In genomic region chr19:56404705-56405056, GRCh38 we compare ENCODE assay signal across 8 cellular contexts. TPM values are rescaled to one million over a fixed set of nuclear protein-coding genes. Genes with fewer than 3 reads are reported as not detected.
DNase-seq lines count a peak whose midpoint lies in the region; ATAC-seq and TF ChIP-seq lines count a peak whose summit lies in the region.

No MANE protein-coding gene starts in this region.

- intact Hi-C loops in dendritic cell treated with granulocyte-macrophage colony-stimulating factor and Interleukin-4, amounts not matched to agents 40 ng/mL and 50 ng/mL, for 4 days (cut with micrococcal nuclease): loop anchor here (1.0 kb wide), 1 partner anchor 11 kb away; the partner anchor contains the start of gene ZNF582

- H3F3A ChIP-seq in neural progenitor cell (ENCODE audit: low read depth): no peaks in the 10 kb centered on the region

- 0 out of 2 replicates have a peak, but pooled peaks cover 4% of the 10 kb centered on the region for H3K4me1 ChIP-seq in ES-I3 (ENCODE audit: insufficient read depth, low read length)
- H3K4me1 ChIP-seq in Karpas-422 (ENCODE audit: low read length): peaks cover 18% of the 10 kb centered on the region
- no peaks in the 10 kb centered on the region for H3K4me1 ChIP-seq in neural progenitor cell

- H3K36me3 Mint-ChIP-seq in dendritic cell treated with granulocyte-macrophage colony-stimulating factor and Interleukin-4, amounts not matched to agents 40 ng/mL and 50 ng/mL, for 4 days (ENCODE audit: low read depth): peaks cover 68% of the 10 kb centered on the region
- H3K36me3 Mint-ChIP-seq in neural progenitor cell: peaks cover 64% of the 10 kb centered on the region

- H3K4me3 Mint-ChIP-seq in dendritic cell treated with granulocyte-macrophage colony-stimulating factor and Interleukin-4, amounts not matched to agents 40 ng/mL and 50 ng/mL, for 4 days: peak overlapping the region; percentile 76
- H3K4me3 Mint-ChIP-seq in neural progenitor cell: peak overlapping the region; percentile 94

- H3K9me2 ChIP-seq in Karpas-422 (replicated peaks; ENCODE audit: insufficient read depth, low read length): no peaks in the 10 kb centered on the region

- H3K4me2 ChIP-seq in Karpas-422 (ENCODE audit: low read depth, low read length, poor library complexity, severe bottlenecking) (peak overlapping the region; percentile 98), neural progenitor cell (peak overlapping the region; percentile 93)

- H3K27ac Mint-ChIP-seq in dendritic cell treated with granulocyte-macrophage colony-stimulating factor and Interleukin-4, amounts not matched to agents 40 ng/mL and 50 ng/mL, for 4 days: peak overlapping the region; percentile 98
- H3K27ac Mint-ChIP-seq in neural progenitor cell: peak overlapping the region; percentile 65

- H4K20me1 ChIP-seq in Karpas-422 (ENCODE audit: insufficient read depth, low read depth, low read length) (no peaks in the 10 kb centered on the region), neural progenitor cell (ENCODE audit: low read depth) (no peaks in the 10 kb centered on the region)

- H3K27ac ChIP-seq in Karpas-422 (ENCODE audit: low read length) (no peak overlapping the region), neural progenitor cell (no peak overlapping the region)

- ATAC-seq in left lobe of liver: no peak

- peak overlapping the region; percentile 85 for H2AFZ ChIP-seq in Karpas-422 (ENCODE audit: low read length)
- peak overlapping the region; percentile 99 for H2AFZ ChIP-seq in neural progenitor cell (replicated peaks)

- peaks cover 5% of the 10 kb centered on the region; the same call in 1 of the 2 replicates for H3K36me3 ChIP-seq in ES-I3 (ENCODE audit: insufficient read depth, low read length)
- peaks cover 35% of the 10 kb centered on the region for H3K36me3 ChIP-seq in Karpas-422 (ENCODE audit: insufficient read depth, low read length)
- H3K36me3 ChIP-seq in neural progenitor cell: peaks cover 19% of the 10 kb centered on the region

- no peaks in the 10 kb centered on the region for H3K27me3 Mint-ChIP-seq in dendritic cell treated with granulocyte-macrophage colony-stimulating factor and Interleukin-4, amounts not matched to agents 40 ng/mL and 50 ng/mL, for 4 days
- H3K27me3 Mint-ChIP-seq in neural progenitor cell (ENCODE audit: insufficient read depth, low read depth): peaks cover 6% of the 10 kb centered on the region

- DNase-seq in Karpas-422 (no peak), neural progenitor cell (ENCODE audit: low spot score) (no peak), HK-2 (ENCODE audit: unreplicated experiment) (no peak), HuH-7.5 (ENCODE audit: low spot score) (no peak), left lobe of liver (ENCODE audit: low spot score) (no peak), NCI-H2171 treated with DMSO at 0.1 percent for 48 hours (lab: John Stamatoyannopoulos, UW) (no peak)

- no peak for TF ChIP-seq CTCF in neural progenitor cell (IDR thresholded peaks at IDR 0.05)

- H3K27me3 ChIP-seq in Karpas-422 (ENCODE audit: low read length) (no peaks in the 10 kb centered on the region), neural progenitor cell (no peaks in the 10 kb centered on the region)

- peak overlapping the region; percentile 79 for H3K4me3 ChIP-seq in Karpas-422 (ENCODE audit: low read length)
- H3K4me3 ChIP-seq in neural progenitor cell: peak overlapping the region; percentile 72

- H3K4me1 Mint-ChIP-seq in dendritic cell treated with granulocyte-macrophage colony-stimulating factor and Interleukin-4, amounts not matched to agents 40 ng/mL and 50 ng/mL, for 4 days (ENCODE audit: low read depth): peaks cover 15% of the 10 kb centered on the region
- peaks cover 15% of the 10 kb centered on the region for H3K4me1 Mint-ChIP-seq in neural progenitor cell

- H3K9ac ChIP-seq in ES-I3 (ENCODE audit: low read depth, low read length) (peak overlapping the region; percentile 79), Karpas-422 (ENCODE audit: low read length) (peak overlapping the region; percentile 82), neural progenitor cell (peak overlapping the region; percentile 67)

- peaks cover 85% of the 10 kb centered on the region for H3K9me3 Mint-ChIP-seq in dendritic cell treated with granulocyte-macrophage colony-stimulating factor and Interleukin-4, amounts not matched to agents 40 ng/mL and 50 ng/mL, for 4 days
- peaks cover 80% of the 10 kb centered on the region for H3K9me3 Mint-ChIP-seq in neural progenitor cell

- H3K79me2 ChIP-seq in Karpas-422 (ENCODE audit: low read length) (peaks cover 19% of the 10 kb centered on the region), neural progenitor cell (ENCODE audit: low read depth) (peaks cover 23% of the 10 kb centered on the region)

- H3K9me3 ChIP-seq in ES-I3 (ENCODE audit: control insufficient read depth, insufficient read depth, low read length) (peaks cover 15% of the 10 kb centered on the region), Karpas-422 (ENCODE audit: low read length) (peaks cover 58% of the 10 kb centered on the region), neural progenitor cell (ENCODE audit: low read depth) (no peaks in the 10 kb centered on the region)

RNA-seq across cellular contexts. Expression of gene ZNF583, which starts 0.5 kb away (rescaled TPM):
- total RNA-seq in Karpas-422 (2014; rRNA removed; shearing (Covaris generic); ENCODE audit: low replicate concordance): 4.9 and 6.7 TPM in 2 replicates
- total RNA-seq in neural progenitor cell (ENCODE audit: low replicate concordance) (4.5 and 7.7 TPM in 2 replicates), left lobe of liver (1.1 TPM)

RNA-seq across cellular contexts. Expression of gene ZNF582, which starts 11.3 kb away (rescaled TPM):
- 2.6 and 3.4 TPM in 2 replicates for total RNA-seq in Karpas-422 (2014; rRNA removed; shearing (Covaris generic); ENCODE audit: low replicate concordance)
- total RNA-seq in neural progenitor cell (ENCODE audit: low replicate concordance) (2.5 and 4.0 TPM in 2 replicates), left lobe of liver (1.2 TPM)
